ENCODE assay signal across 27 cellular contexts in the genomic region with DNA sequence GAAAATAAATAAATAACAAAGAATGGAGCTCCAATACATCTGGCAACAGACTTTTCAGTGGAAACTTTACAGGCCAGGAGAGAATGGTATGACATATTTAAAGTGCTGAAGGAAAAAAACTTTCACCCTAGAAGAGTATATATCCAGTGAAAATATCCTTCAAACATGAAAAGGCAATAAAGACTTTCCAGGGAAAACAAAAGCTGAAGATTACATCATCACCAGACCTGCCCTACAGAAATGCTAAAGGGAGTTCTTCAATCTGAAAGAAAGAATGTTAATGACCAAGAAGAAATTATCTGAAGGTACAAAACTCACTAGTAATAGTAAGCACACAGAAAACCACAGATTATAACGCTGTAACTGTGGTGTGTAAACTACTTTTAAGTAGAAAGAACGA.
"Had no signal": no experiment of that assay in that cellular context is flagged by ENCODE, and none has a peak within 500 bp of the region (broad histone marks: within the 10 kb centered on the region; RNA-seq: fewer than 3 reads in every experiment).

No MANE protein-coding gene starts in this region.

- H3K9me3 Mint-ChIP-seq: activated CD4-positive, alpha-beta memory T cell treated with anti-CD3 and anti-CD28 coated beads for 36 hours; activated naive CD4-positive, alpha-beta T cell treated with anti-CD3 and anti-CD28 coated beads, Interleukin-2, amount 10 ng/mL, durations not matched to agents 7 days and 5 days; activated naive CD4-positive, alpha-beta T cell treated with anti-CD3 and anti-CD28 coated beads, Interleukin-2, amount 50 U/mL, for 72 hours; activated naive CD8-positive, alpha-beta T cell treated with anti-CD3 and anti-CD28 coated beads, Interleukin-2, amount 10 ng/mL, durations not matched to agents 7 days and 5 days; activated T-cell treated with anti-CD3 and anti-CD28 coated beads, Interleukin-2, amount 50 U/mL, for 72 hours; brain; central memory CD8-positive, alpha-beta T cell; effector memory CD8-positive, alpha-beta T cell had no signal

- H3K9me3 ChIP-seq: ascending aorta had no signal

- FAIRE-seq: bronchial epithelial cell, colon had no signal

- H3K27ac ChIP-seq: ascending aorta had no signal

- H3K4me1 ChIP-seq: ascending aorta had no signal

- DNase-seq: activated CD4-positive, alpha-beta memory T cell treated with anti-CD3 and anti-CD28 coated beads for 36 hours; activated CD4-positive, alpha-beta T cell treated with anti-CD3 and anti-CD28 coated beads for 36 hours; activated CD4-positive, alpha-beta T cell treated with anti-CD3 and anti-CD28 coated beads, Interleukin-2, amount 10 ng/mL, durations not matched to agents 24 days and 14 days; activated CD4-positive, CD25-positive, alpha-beta regulatory T cell; activated CD4-positive, CD25-positive, alpha-beta regulatory T cell treated with anti-CD3 and anti-CD28 coated beads, Interleukin-2, amount 50 U/mL, for 72 hours; activated CD8-positive, alpha-beta memory T cell treated with anti-CD3 and anti-CD28 coated beads, Interleukin-2, amount 10 ng/mL, durations not matched to agents 7 days and 5 days; activated CD8-positive, alpha-beta memory T cell treated with anti-CD3 and anti-CD28 coated beads, Interleukin-2, amount 50 U/mL, for 4 hours; activated CD8-positive, alpha-beta T cell treated with anti-CD3 and anti-CD28 coated beads, Interleukin-2, amount 10 ng/mL, durations not matched to agents 7 days and 5 days; activated gamma-delta T cell; activated naive CD4-positive, alpha-beta T cell; activated naive CD4-positive, alpha-beta T cell treated with anti-CD3 and anti-CD28 coated beads, Interleukin-2, amount 10 ng/mL, durations not matched to agents 7 days and 5 days; activated naive CD8-positive, alpha-beta T cell treated with anti-CD3 and anti-CD28 coated beads, Interleukin-2, amount 10 ng/mL, durations not matched to agents 7 days and 5 days; activated T-cell treated with anti-CD3 and anti-CD28 coated beads, Interleukin-2, amount 50 U/mL, for 1 hour; activated T-cell treated with anti-CD3 and anti-CD28 coated beads, Interleukin-2, amount 50 U/mL, for 72 hours; cortex of kidney; dermis blood vessel endothelial cell; effector CD4-positive, alpha-beta T cell; effector memory CD8-positive, alpha-beta T cell; head of caudate nucleus; T-helper 2 cell had no signal

- H3K36me3 ChIP-seq: ascending aorta had no signal

- H3K4me1 Mint-ChIP-seq: activated CD8-positive, alpha-beta memory T cell treated with anti-CD3 and anti-CD28 coated beads, Interleukin-2, amount 10 ng/mL, durations not matched to agents 7 days and 5 days; activated naive CD4-positive, alpha-beta T cell treated with anti-CD3 and anti-CD28 coated beads, Interleukin-2, amount 10 ng/mL, durations not matched to agents 7 days and 5 days; brain; central memory CD8-positive, alpha-beta T cell had no signal

- H3K4me3 Mint-ChIP-seq: activated CD4-positive, alpha-beta memory T cell treated with anti-CD3 and anti-CD28 coated beads for 36 hours; activated CD4-positive, alpha-beta T cell treated with anti-CD3 and anti-CD28 coated beads for 36 hours; activated CD4-positive, alpha-beta T cell treated with anti-CD3 and anti-CD28 coated beads, Interleukin-2, amount 10 ng/mL, durations not matched to agents 24 days and 14 days; activated CD8-positive, alpha-beta memory T cell treated with anti-CD3 and anti-CD28 coated beads, Interleukin-2, amount 10 ng/mL, durations not matched to agents 7 days and 5 days; activated CD8-positive, alpha-beta T cell treated with anti-CD3 and anti-CD28 coated beads, Interleukin-2, amount 10 ng/mL, durations not matched to agents 7 days and 5 days; activated naive CD4-positive, alpha-beta T cell treated with anti-CD3 and anti-CD28 coated beads, Interleukin-2, amount 10 ng/mL, durations not matched to agents 7 days and 5 days; activated naive CD8-positive, alpha-beta T cell treated with anti-CD3 and anti-CD28 coated beads, Interleukin-2, amount 10 ng/mL, durations not matched to agents 7 days and 5 days; activated T-cell treated with anti-CD3 and anti-CD28 coated beads, Interleukin-2, amount 50 U/mL, for 72 hours; brain; central memory CD8-positive, alpha-beta T cell; effector memory CD8-positive, alpha-beta T cell had no signal

- H3K27ac Mint-ChIP-seq: activated CD4-positive, alpha-beta memory T cell treated with anti-CD3 and anti-CD28 coated beads for 36 hours; activated CD4-positive, alpha-beta T cell treated with anti-CD3 and anti-CD28 coated beads for 36 hours; activated CD4-positive, alpha-beta T cell treated with anti-CD3 and anti-CD28 coated beads, Interleukin-2, amount 10 ng/mL, durations not matched to agents 24 days and 14 days; activated CD8-positive, alpha-beta memory T cell treated with anti-CD3 and anti-CD28 coated beads, Interleukin-2, amount 10 ng/mL, durations not matched to agents 7 days and 5 days; activated naive CD4-positive, alpha-beta T cell treated with anti-CD3 and anti-CD28 coated beads, Interleukin-2, amount 10 ng/mL, durations not matched to agents 7 days and 5 days; activated naive CD4-positive, alpha-beta T cell treated with anti-CD3 and anti-CD28 coated beads, Interleukin-2, amount 50 U/mL, for 72 hours; activated naive CD8-positive, alpha-beta T cell treated with anti-CD3 and anti-CD28 coated beads, Interleukin-2, amount 10 ng/mL, durations not matched to agents 7 days and 5 days; activated T-cell treated with anti-CD3 and anti-CD28 coated beads, Interleukin-2, amount 50 U/mL, for 72 hours; brain; effector memory CD8-positive, alpha-beta T cell had no signal

- H3K4me3 ChIP-seq: ascending aorta had no signal

- H3K27me3 ChIP-seq: ascending aorta had no signal

- H3K36me3 Mint-ChIP-seq: activated CD4-positive, alpha-beta memory T cell treated with anti-CD3 and anti-CD28 coated beads for 36 hours; activated CD8-positive, alpha-beta memory T cell treated with anti-CD3 and anti-CD28 coated beads, Interleukin-2, amount 10 ng/mL, durations not matched to agents 7 days and 5 days; activated naive CD4-positive, alpha-beta T cell treated with anti-CD3 and anti-CD28 coated beads, Interleukin-2, amount 10 ng/mL, durations not matched to agents 7 days and 5 days; activated naive CD8-positive, alpha-beta T cell treated with anti-CD3 and anti-CD28 coated beads, Interleukin-2, amount 10 ng/mL, durations not matched to agents 7 days and 5 days; brain had no signal

- ATAC-seq: activated CD4-positive, alpha-beta T cell treated with anti-CD3 and anti-CD28 coated beads for 36 hours; activated CD8-positive, alpha-beta memory T cell treated with anti-CD3 and anti-CD28 coated beads, Interleukin-2, amount 10 ng/mL, durations not matched to agents 7 days and 5 days; activated CD8-positive, alpha-beta T cell treated with anti-CD3 and anti-CD28 coated beads, Interleukin-2, amount 10 ng/mL, durations not matched to agents 7 days and 5 days; activated naive CD4-positive, alpha-beta T cell treated with anti-CD3 and anti-CD28 coated beads, Interleukin-2, amount 50 U/mL, for 72 hours; activated T-cell treated with anti-CD3 and anti-CD28 coated beads, Interleukin-2, amount 50 U/mL, for 72 hours; effector memory CD8-positive, alpha-beta T cell; esophagus mucosa had no signal
